8 cellular contexts compared by ENCODE assay signal in the genomic region with DNA sequence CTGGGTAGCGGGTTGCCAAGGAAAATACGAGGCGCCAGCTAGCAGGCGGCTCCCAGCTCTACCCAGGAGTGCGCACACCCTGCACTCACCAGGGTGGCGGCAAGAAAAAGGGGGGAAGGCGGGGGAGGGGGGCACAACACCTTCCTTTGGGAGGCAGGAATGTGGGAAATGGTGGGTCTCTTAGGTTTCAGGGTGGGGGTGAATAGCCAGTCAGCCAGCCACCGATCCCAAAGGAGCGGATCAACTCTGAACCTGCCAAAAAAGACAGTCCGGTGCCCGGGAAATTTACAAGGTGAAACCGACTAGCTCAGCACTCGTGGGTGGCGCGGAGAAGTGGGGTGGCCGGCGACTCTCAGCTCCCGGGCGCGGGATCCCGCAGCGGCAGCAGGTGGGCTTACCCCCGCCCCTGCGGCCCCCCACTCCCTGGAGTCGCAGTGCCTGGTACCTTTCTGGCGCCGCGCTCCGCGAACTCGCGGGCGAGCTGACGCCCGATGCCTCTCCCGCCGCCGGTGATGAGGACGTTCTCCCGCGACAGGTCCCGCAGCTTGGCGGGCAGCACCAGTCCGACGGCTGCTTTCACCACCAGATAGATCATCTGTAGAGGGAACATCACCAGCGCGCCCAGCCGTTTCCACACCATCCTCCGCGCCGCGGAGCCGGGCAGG. TPM values are rescaled to one million over a fixed set of nuclear protein-coding genes. Genes with fewer than 3 reads are reported as not detected.
DNase-seq lines count a peak whose midpoint lies in the region; ATAC-seq and TF ChIP-seq lines count a peak whose summit lies in the region.

No MANE protein-coding gene starts in this region.

- H3K27me3 ChIP-seq in GM23248 (replicated peaks; ENCODE audit: insufficient read depth), result no peaks in the 10 kb centered on the region
- no peaks in the 10 kb centered on the region for H3K27me3 ChIP-seq in thoracic aorta (replicated peaks; ENCODE audit: insufficient read depth)

- H3K4me1 ChIP-seq in GM23248 (ENCODE audit: insufficient read depth), result peaks cover 25% of the 10 kb centered on the region
- peaks cover 19 to 57% of the 10 kb centered on the region in 2 donors for H3K4me1 ChIP-seq in thoracic aorta (ENCODE audit: control insufficient read depth in 1 of 2, low read depth in 2 of 2)

- no peaks in the 10 kb centered on the region for H3K36me3 ChIP-seq in GM23248 (ENCODE audit: low read depth)
- peaks cover 14% of the 10 kb centered on the region for H3K36me3 ChIP-seq in thoracic aorta

- H3F3A ChIP-seq in GM23248 (ENCODE audit: insufficient read depth), result peaks cover 22% of the 10 kb centered on the region; the same call in 1 of the 2 replicates

- in situ Hi-C loops in GM23248 (cut with MboI), result loop anchor here (10.0 kb wide), 1 partner anchor 212 kb away; no protein-coding TSS in a partner anchor

- peak overlapping the region; percentile 59 for H2AFZ ChIP-seq in GM23248

- no peak for ATAC-seq in thoracic aorta (ENCODE audit: insufficient number of reproducible peaks, low FRiP score, low read depth)
- ATAC-seq in GM18498 (IDR thresholded peaks at IDR 0.05; ENCODE audit: unreplicated experiment), result no peak

- TF ChIP-seq CTCF in choroid plexus epithelial cell (conservative IDR thresholded peaks at IDR 0.05; ENCODE audit: low read depth, low read length) (no peak), thoracic aorta (IDR thresholded peaks at IDR 0.05) (no peak)

- H3K27ac ChIP-seq in GM23248 (peak overlapping the region; percentile 82), thoracic aorta (peak overlapping the region; percentile 92 to 98)

- H3K4me3 ChIP-seq in GM23248 (peak overlapping the region; percentile 82), choroid plexus epithelial cell (ENCODE audit: low read depth, low read length) (peak overlapping the region; percentile 93), thoracic aorta (peak overlapping the region; percentile 90)

- peaks cover 54% of the 10 kb centered on the region for H3K79me2 ChIP-seq in GM23248 (ENCODE audit: insufficient read depth)

- peak overlapping the region; percentile 94 for H3K4me2 ChIP-seq in GM23248 (ENCODE audit: unreplicated experiment)

- 1% methylated on average over 46 to 50 of the region's 53 CpGs for WGBS in GM23248 (ENCODE audit: low coverage in 1 of 2, low lambda C conversion rate in 2 of 2, missing lambda C conversion rate in 2 of 2), 2 experiments

- DNase-seq in GM23248 (peak; percentile 67), SW480 (ENCODE audit: low spot score) (peak; percentile 58), choroid plexus epithelial cell (ENCODE audit: low read depth) (peak; percentile 35), lung microvascular endothelial cell (ENCODE audit: low read depth in 2 of 2) (peak; percentile 38 to 49), thoracic aorta (ENCODE audit: low spot score) (no peak), NCI-H1694 (lab: John Stamatoyannopoulos, UW) (no peak), iPS-NIHi7 (ENCODE audit: extremely low spot score) (no peak)

- no peaks in the 10 kb centered on the region for H3K9me2 ChIP-seq in GM23248 (ENCODE audit: insufficient read depth)

- H3K9me3 ChIP-seq in GM23248 (ENCODE audit: low read depth) (no peaks in the 10 kb centered on the region), thoracic aorta (no peaks in the 10 kb centered on the region)

- peak overlapping the region; percentile 88 for H3K9ac ChIP-seq in GM23248

- H4K20me1 ChIP-seq in GM23248 (ENCODE audit: insufficient read depth), result no peaks in the 10 kb centered on the region

RNA-seq across cellular contexts. Expression of gene DHRS3, which starts 1.2 kb away (rescaled TPM):
- 53.1 and 55.2 TPM in 2 replicates for total RNA-seq in GM23248 (2014; rRNA removed; shearing (Covaris generic))
- polyA plus RNA-seq in GM23248 (2016; fragmentation: Nextera tagmentation; extraction: Ambion mirVana), result 120 and 123 TPM in 2 replicates
- total RNA-seq in lung microvascular endothelial cell (83.5 and 150 TPM in 2 replicates), thoracic aorta (100 to 1,000 TPM in 1 of 2 donors, 10 to 100 TPM in 1; 65.9 to 150 TPM)

RNA-seq across cellular contexts. Expression of gene AADACL4, which starts 27.0 kb away (rescaled TPM):
- not detected in 2 replicates for total RNA-seq in GM23248 (2014; rRNA removed; shearing (Covaris generic))
- polyA plus RNA-seq in GM23248 (2016; fragmentation: Nextera tagmentation; extraction: Ambion mirVana), result not detected in 2 replicates
- total RNA-seq in lung microvascular endothelial cell (not detected in 2 replicates), thoracic aorta (not detected)

Comparison
In these comparisons a context has a peak if more than half of its experiments do, and no peak if none do; other contexts are left out.
1. DNase-seq: peak in GM23248 (single experiment), SW480 (single experiment), choroid plexus epithelial cell (single experiment) and lung microvascular endothelial cell (2 of 2); none in thoracic aorta (single experiment), NCI-H1694 (single experiment) and iPS-NIHi7 (single experiment).
2. Peak in every context shown above with its lines, with median percentiles within 50 percentile points of each other: H3K4me3 ChIP-seq.